ENCODE assay signal across 8 cellular contexts in the genomic region with DNA sequence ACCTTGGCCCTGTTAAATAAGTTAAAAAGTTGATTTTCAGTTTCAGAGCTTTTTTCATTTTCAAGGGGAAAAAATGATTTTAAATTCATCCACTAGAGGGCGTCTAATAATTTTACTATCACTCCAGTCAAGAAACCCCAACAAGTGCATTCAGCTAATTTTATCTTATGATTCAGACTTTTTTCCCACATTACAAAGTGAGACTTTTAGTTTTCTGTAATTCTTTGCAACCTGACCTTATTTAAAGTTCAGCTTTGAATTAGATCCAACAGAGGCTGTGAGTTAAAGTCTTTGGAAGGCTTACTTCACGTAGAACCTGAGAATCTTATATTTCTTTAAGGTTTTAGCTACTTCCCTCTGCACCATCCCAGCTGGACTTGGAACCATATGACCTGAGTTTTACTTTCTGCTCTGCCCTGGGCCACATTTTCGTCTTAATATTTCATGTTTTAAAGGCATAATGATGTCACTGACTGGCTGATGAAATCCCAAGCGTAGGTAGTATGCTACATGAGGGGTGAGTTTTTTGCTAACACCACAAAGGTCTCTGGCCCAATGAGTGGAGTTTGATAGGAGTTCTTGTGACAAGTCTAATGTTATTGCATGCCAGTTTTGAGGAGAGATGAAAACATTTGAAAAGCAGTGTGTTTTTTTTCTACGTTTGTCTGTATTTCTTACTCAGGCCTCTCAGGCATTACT. TPM values are rescaled to one million over a fixed set of nuclear protein-coding genes. Genes with fewer than 3 reads are reported as not detected.
DNase-seq lines count a peak whose midpoint lies in the region; ATAC-seq and TF ChIP-seq lines count a peak whose summit lies in the region.

No MANE protein-coding gene starts in this region.

- H3K36me3 Mint-ChIP-seq in activated CD8-positive, alpha-beta T cell treated with anti-CD3 and anti-CD28 coated beads for 36 hours (ENCODE audit: low read depth): no peaks in the 10 kb centered on the region
- H3K36me3 Mint-ChIP-seq in activated CD8-positive, alpha-beta T cell treated with anti-CD3 and anti-CD28 coated beads, Interleukin-2, amount 10 ng/mL, durations not matched to agents 7 days and 5 days (ENCODE audit: low read depth): no peaks in the 10 kb centered on the region

- no peaks in the 10 kb centered on the region for H3K27me3 Mint-ChIP-seq in activated CD8-positive, alpha-beta T cell treated with anti-CD3 and anti-CD28 coated beads for 36 hours
- H3K27me3 Mint-ChIP-seq in activated CD8-positive, alpha-beta T cell treated with anti-CD3 and anti-CD28 coated beads, Interleukin-2, amount 10 ng/mL, durations not matched to agents 7 days and 5 days (ENCODE audit: low read depth): no peaks in the 10 kb centered on the region

- no peaks in the 10 kb centered on the region for H3K79me2 ChIP-seq in OCI-LY7 (ENCODE audit: insufficient read depth, low read depth, low read length)

- H3K4me2 ChIP-seq in OCI-LY7 (ENCODE audit: low read length): no peak overlapping the region

- no peaks in the 10 kb centered on the region for H3K27me3 ChIP-seq in effector memory CD4-positive, alpha-beta T cell (replicated peaks; ENCODE audit: control insufficient read depth, insufficient read depth, low read length, poor library complexity, severe bottlenecking)
- no peaks in the 10 kb centered on the region for H3K27me3 ChIP-seq in MG63

- H3K4me3 ChIP-seq in HEK293 (ENCODE audit: low read depth, low read length): no peak overlapping the region
- no peak overlapping the region for H3K4me3 ChIP-seq in OCI-LY7 (ENCODE audit: low read depth, low read length, poor library complexity, severe bottlenecking)
- H3K4me3 ChIP-seq in effector memory CD4-positive, alpha-beta T cell (ENCODE audit: insufficient read depth, low read depth, low read length, poor library complexity, severe bottlenecking): no peak overlapping the region
- no peak overlapping the region for H3K4me3 ChIP-seq in MG63

- H3K27ac Mint-ChIP-seq in activated CD8-positive, alpha-beta T cell treated with anti-CD3 and anti-CD28 coated beads for 36 hours: peak overlapping the region; percentile 78
- H3K27ac Mint-ChIP-seq in activated CD8-positive, alpha-beta T cell treated with anti-CD3 and anti-CD28 coated beads, Interleukin-2, amount 10 ng/mL, durations not matched to agents 7 days and 5 days: no peak overlapping the region

- CTCF ChIA-PET in activated CD8-positive, alpha-beta T cell treated with anti-CD3 and anti-CD28 coated beads for 36 hours (lab: Charles Lee): interaction anchor here (0.7 to 2.5 kb wide), 30 partner anchors 8 to 207 kb away, joined by 3 to 23 read pairs (median 4); partner anchors contain the start of gene UBA6
- CTCF ChIA-PET in activated CD8-positive, alpha-beta T cell treated with anti-CD3 and anti-CD28 coated beads, Interleukin-2, amount 10 ng/mL, durations not matched to agents 7 days and 5 days (lab: Charles Lee): interaction anchor here (0.6 to 3.6 kb wide), 27 partner anchors 9 to 266 kb away, joined by 3 to 29 read pairs (median 5); partner anchors contain the start of gene UBA6
- CTCF ChIA-PET in HEK293 (lab: Yijun Ruan, JAX): interaction anchor here (0.5 to 2.2 kb wide), 16 partner anchors 9 to 1208 kb away, joined by 3 to 14 read pairs (median 4); partner anchors contain the start of gene UBA6
- CTCF ChIA-PET in OCI-LY7 (lab: Charles Lee; ENCODE audit: unreplicated experiment): no interaction called here

- H3K9me3 Mint-ChIP-seq in activated CD8-positive, alpha-beta T cell treated with anti-CD3 and anti-CD28 coated beads for 36 hours: no peaks in the 10 kb centered on the region
- H3K9me3 Mint-ChIP-seq in activated CD8-positive, alpha-beta T cell treated with anti-CD3 and anti-CD28 coated beads, Interleukin-2, amount 10 ng/mL, durations not matched to agents 7 days and 5 days (ENCODE audit: insufficient read depth): no peaks in the 10 kb centered on the region

- no peaks in the 10 kb centered on the region for H3K9me2 ChIP-seq in OCI-LY7 (ENCODE audit: insufficient read depth, low read length)

- H3K36me3 ChIP-seq in HEK293 (ENCODE audit: control insufficient read depth in 2 of 2, insufficient read depth in 1 of 2, low read length in 2 of 2) (no peaks in the 10 kb centered on the region), OCI-LY7 (ENCODE audit: insufficient read depth, low read length) (no peaks in the 10 kb centered on the region), MG63 (no peaks in the 10 kb centered on the region)
- H3K36me3 ChIP-seq in effector memory CD4-positive, alpha-beta T cell (ENCODE audit: control insufficient read depth, insufficient read depth, low read length): no peaks in the 10 kb centered on the region

- DNase-seq in activated CD8-positive, alpha-beta T cell treated with anti-CD3 and anti-CD28 coated beads for 36 hours: peak; percentile 14
- DNase-seq in activated CD8-positive, alpha-beta T cell treated with anti-CD3 and anti-CD28 coated beads, Interleukin-2, amount 10 ng/mL, durations not matched to agents 7 days and 5 days: no peak
- peak; percentile 67 for DNase-seq in OCI-LY7 (ENCODE audit: low spot score)
- no peak for DNase-seq in epithelial cell of prostate (ENCODE audit: low read depth, low spot score)
- DNase-seq in pons (ENCODE audit: low spot score): peak; percentile 45
- DNase-seq in effector memory CD4-positive, alpha-beta T cell: no peak
- DNase-seq in MG63: no peak

- peaks cover 14% of the 10 kb centered on the region for H3K4me1 Mint-ChIP-seq in activated CD8-positive, alpha-beta T cell treated with anti-CD3 and anti-CD28 coated beads for 36 hours (ENCODE audit: low read depth)
- peaks cover 6% of the 10 kb centered on the region for H3K4me1 Mint-ChIP-seq in activated CD8-positive, alpha-beta T cell treated with anti-CD3 and anti-CD28 coated beads, Interleukin-2, amount 10 ng/mL, durations not matched to agents 7 days and 5 days (ENCODE audit: low read depth)

- H3K27ac ChIP-seq in HEK293 (ENCODE audit: extremely low read depth, low read depth, low read length) (no peak overlapping the region), OCI-LY7 (ENCODE audit: low read depth, low read length, poor library complexity, severe bottlenecking) (no peak overlapping the region), epithelial cell of prostate (peak overlapping the region; percentile 3)
- H3K27ac ChIP-seq in effector memory CD4-positive, alpha-beta T cell (ENCODE audit: insufficient read depth, low read length, poor library complexity, severe bottlenecking): no peak overlapping the region

- BruUV-seq in OCI-LY7 (replicated peaks; lab: Mats Ljungman, UMichigan): no TSS peak

- peak; percentile 77 for ATAC-seq in activated CD8-positive, alpha-beta T cell treated with anti-CD3 and anti-CD28 coated beads for 36 hours
- no peak for ATAC-seq in activated CD8-positive, alpha-beta T cell treated with anti-CD3 and anti-CD28 coated beads, Interleukin-2, amount 10 ng/mL, durations not matched to agents 7 days and 5 days

- intact Hi-C loops in activated CD8-positive, alpha-beta T cell treated with anti-CD3 and anti-CD28 coated beads for 36 hours (cut with micrococcal nuclease): no loop called here
- intact Hi-C loops in OCI-LY7 (cut with micrococcal nuclease; ENCODE audit: unreplicated experiment): loop anchor here (2.0 kb wide), 1 partner anchor 198 kb away; no protein-coding TSS in a partner anchor

- POLR2A ChIA-PET in activated CD8-positive, alpha-beta T cell treated with anti-CD3 and anti-CD28 coated beads for 36 hours (lab: Charles Lee): no interaction called here
- POLR2A ChIA-PET in activated CD8-positive, alpha-beta T cell treated with anti-CD3 and anti-CD28 coated beads, Interleukin-2, amount 10 ng/mL, durations not matched to agents 7 days and 5 days (lab: Charles Lee): no interaction called here
- POLR2A ChIA-PET in HEK293 (lab: Yijun Ruan, JAX): no interaction called here
- POLR2A ChIA-PET in OCI-LY7 (lab: Charles Lee): interaction anchor here (0.7 to 2.0 kb wide), 5 partner anchors 8 to 200 kb away, joined by 3 to 5 read pairs (median 3); no protein-coding TSS in a partner anchor

- H3K9me3 ChIP-seq in HEK293 (ENCODE audit: control insufficient read depth, insufficient read depth, low read depth, low read length): no peaks in the 10 kb centered on the region
- no peaks in the 10 kb centered on the region for H3K9me3 ChIP-seq in OCI-LY7 (ENCODE audit: low read length)
- no peaks in the 10 kb centered on the region for H3K9me3 ChIP-seq in effector memory CD4-positive, alpha-beta T cell (ENCODE audit: control insufficient read depth, low read length)
- H3K9me3 ChIP-seq in MG63: no peaks in the 10 kb centered on the region

- H2AFZ ChIP-seq in OCI-LY7 (ENCODE audit: low read length): no peak overlapping the region

- TF ChIP-seq CTCF in activated CD8-positive, alpha-beta T cell treated with anti-CD3 and anti-CD28 coated beads for 36 hours (IDR thresholded peaks at IDR 0.05): peak; percentile 72
- TF ChIP-seq CTCF in HEK293 (tag by site-specific recombination; IDR thresholded peaks at IDR 0.05) (no peak), OCI-LY7 (conservative IDR thresholded peaks at IDR 0.05; ENCODE audit: low read length) (peak; percentile 90)

- H3K4me1 ChIP-seq in HEK293 (ENCODE audit: control insufficient read depth, insufficient read depth, low read length): 0 out of 2 replicates have a peak, but pooled peaks cover 3% of the 10 kb centered on the region
- H3K4me1 ChIP-seq in OCI-LY7 (ENCODE audit: insufficient read depth, low read length, poor library complexity, severe bottlenecking): no peaks in the 10 kb centered on the region
- H3K4me1 ChIP-seq in effector memory CD4-positive, alpha-beta T cell (ENCODE audit: control insufficient read depth, insufficient read depth, low read length, poor library complexity, severe bottlenecking): no peaks in the 10 kb centered on the region

- H3K4me3 Mint-ChIP-seq in activated CD8-positive, alpha-beta T cell treated with anti-CD3 and anti-CD28 coated beads for 36 hours: no peak overlapping the region
- H3K4me3 Mint-ChIP-seq in activated CD8-positive, alpha-beta T cell treated with anti-CD3 and anti-CD28 coated beads, Interleukin-2, amount 10 ng/mL, durations not matched to agents 7 days and 5 days: no peak overlapping the region

- no peaks in the 10 kb centered on the region for H4K20me1 ChIP-seq in OCI-LY7 (ENCODE audit: insufficient read depth, low read length)

RNA-seq across cellular contexts. Expression of gene GNRHR, which starts 7.2 kb away (rescaled TPM):
- not detected for total RNA-seq in activated CD8-positive, alpha-beta T cell treated with anti-CD3 and anti-CD28 coated beads for 36 hours
- total RNA-seq in activated CD8-positive, alpha-beta T cell treated with anti-CD3 and anti-CD28 coated beads, Interleukin-2, amount 10 ng/mL, durations not matched to agents 7 days and 5 days: not detected
- not detected in 2 replicates for total RNA-seq in OCI-LY7 (2014; rRNA removed; shearing (Covaris generic))
- total RNA-seq in OCI-LY7 (2022): not detected in 2 replicates
- not detected in 2 replicates for total RNA-seq in MG63 (2014; rRNA removed; shearing (Covaris generic); ENCODE audit: low replicate concordance)

RNA-seq across cellular contexts. Expression of gene UBA6, which starts 46.0 kb away (rescaled TPM):
- 10 to 100 TPM; 81.2 to 87.5 TPM for total RNA-seq in activated CD8-positive, alpha-beta T cell treated with anti-CD3 and anti-CD28 coated beads for 36 hours
- 10 to 100 TPM; 90.8 to 91.1 TPM for total RNA-seq in activated CD8-positive, alpha-beta T cell treated with anti-CD3 and anti-CD28 coated beads, Interleukin-2, amount 10 ng/mL, durations not matched to agents 7 days and 5 days
- 40.6 and 49.3 TPM in 2 replicates for total RNA-seq in OCI-LY7 (2014; rRNA removed; shearing (Covaris generic))
- 92.4 and 92.7 TPM in 2 replicates for total RNA-seq in OCI-LY7 (2022)
- total RNA-seq in MG63 (2014; rRNA removed; shearing (Covaris generic); ENCODE audit: low replicate concordance): 55.2 and 100 TPM in 2 replicates

Comparison
In these comparisons a context has a peak if more than half of its experiments do, and no peak if none do; other contexts are left out.
1. DNase-seq: peak in activated CD8-positive, alpha-beta T cell treated with anti-CD3 and anti-CD28 coated beads for 36 hours (single experiment), OCI-LY7 (single experiment) and pons (single experiment); none in activated CD8-positive, alpha-beta T cell treated with anti-CD3 and anti-CD28 coated beads, Interleukin-2, amount 10 ng/mL, durations not matched to agents 7 days and 5 days (single experiment), epithelial cell of prostate (single experiment), effector memory CD4-positive, alpha-beta T cell (0 of 3) and MG63 (single experiment).